19 cellular contexts compared by ENCODE assay signal in genomic region chr20:3021327-3021726, GRCh38. TPM values are rescaled to one million over a fixed set of nuclear protein-coding genes. Genes with fewer than 3 reads are reported as not detected.
"Had no signal": no experiment of that assay in that cellular context is flagged by ENCODE, and none has a peak within 500 bp of the region (broad histone marks: within the 10 kb centered on the region; RNA-seq: fewer than 3 reads in every experiment).

No MANE protein-coding gene starts in this region.

- H3K27ac Mint-ChIP-seq: activated CD4-positive, alpha-beta T cell treated with anti-CD3 and anti-CD28 coated beads, Interleukin-2, amount 10 ng/mL, durations not matched to agents 7 days and 5 days; activated naive CD4-positive, alpha-beta T cell treated with anti-CD3 and anti-CD28 coated beads for 36 hours had no signal

- H3K27me3 ChIP-seq: brain microvascular endothelial cell, spleen, uterus had no signal

- ATAC-seq: activated T-cell treated with anti-CD3 and anti-CD28 coated beads, Interleukin-2, amount 50 U/mL, for 4 hours; stimulated activated naive CD8-positive, alpha-beta T cell treated with anti-CD3 and anti-CD28 coated beads, Interleukin-15, amount 100 ng/mL, for 72 hours had no signal

- H3K9me3 ChIP-seq: spleen, thoracic aorta, uterus had no signal

- H3K27ac ChIP-seq: brain microvascular endothelial cell, spleen, thoracic aorta, uterus had no signal

- H3K4me1 Mint-ChIP-seq: stimulated activated naive CD8-positive, alpha-beta T cell treated with anti-CD3 and anti-CD28 coated beads, Interleukin-15, amount 100 ng/mL, for 72 hours had no signal

- H3K4me3 Mint-ChIP-seq: activated CD4-positive, alpha-beta T cell treated with anti-CD3 and anti-CD28 coated beads, Interleukin-2, amount 10 ng/mL, durations not matched to agents 7 days and 5 days; activated naive CD4-positive, alpha-beta T cell treated with anti-CD3 and anti-CD28 coated beads for 36 hours; activated T-cell treated with anti-CD3 and anti-CD28 coated beads, Interleukin-2, amount 50 U/mL, for 4 hours; stimulated activated naive CD8-positive, alpha-beta T cell treated with anti-CD3 and anti-CD28 coated beads, Interleukin-15, amount 100 ng/mL, for 72 hours had no signal

- H3K4me1 ChIP-seq: spleen, uterus had no signal

- H3K4me3 ChIP-seq: spleen, thoracic aorta, uterus had no signal

- H3K27me3 Mint-ChIP-seq: activated CD4-positive, alpha-beta T cell treated with anti-CD3 and anti-CD28 coated beads, Interleukin-2, amount 10 ng/mL, durations not matched to agents 7 days and 5 days; stimulated activated naive CD8-positive, alpha-beta T cell treated with anti-CD3 and anti-CD28 coated beads, Interleukin-15, amount 100 ng/mL, for 72 hours had no signal

- DNase-seq: activated CD4-positive, alpha-beta T cell treated with anti-CD3 and anti-CD28 coated beads, Interleukin-2, amount 10 ng/mL, durations not matched to agents 7 days and 5 days; activated naive CD4-positive, alpha-beta T cell treated with anti-CD3 and anti-CD28 coated beads for 36 hours; activated T-cell treated with anti-CD3 and anti-CD28 coated beads, Interleukin-2, amount 50 U/mL, for 4 hours; amygdala; brain microvascular endothelial cell; cerebellar nuclear complex; dermis blood vessel endothelial cell; erythroblast; hippocampal formation; posterior cingulate gyrus; spleen; stimulated activated CD4-positive, alpha-beta T cell treated with anti-CD3 and anti-CD28 coated beads, Interleukin-1b, Interleukin-23, amount 100 ng/mL, for 48 hours; stimulated activated naive CD8-positive, alpha-beta T cell treated with anti-CD3 and anti-CD28 coated beads, Interleukin-15, amount 100 ng/mL, for 72 hours; T1000; uterus had no signal

- H3K9me3 Mint-ChIP-seq: activated CD4-positive, alpha-beta T cell treated with anti-CD3 and anti-CD28 coated beads, Interleukin-2, amount 10 ng/mL, durations not matched to agents 7 days and 5 days; activated naive CD4-positive, alpha-beta T cell treated with anti-CD3 and anti-CD28 coated beads for 36 hours; activated T-cell treated with anti-CD3 and anti-CD28 coated beads, Interleukin-2, amount 50 U/mL, for 4 hours; stimulated activated naive CD8-positive, alpha-beta T cell treated with anti-CD3 and anti-CD28 coated beads, Interleukin-15, amount 100 ng/mL, for 72 hours had no signal

- H3K36me3 ChIP-seq: uterus had no signal

RNA-seq across cellular contexts. Expression of gene GNRH2, which starts 22.1 kb away (rescaled TPM):
- total RNA-seq: activated naive CD4-positive, alpha-beta T cell treated with anti-CD3 and anti-CD28 coated beads for 36 hours; dermis blood vessel endothelial cell; kidney epithelial cell; mesenteric fat pad; SK-MEL-5; thoracic aorta had no signal
- polyA plus RNA-seq: spleen had no signal

RNA-seq across cellular contexts. Expression of gene OXT, which starts 50.1 kb away (rescaled TPM):
- total RNA-seq: activated CD4-positive, alpha-beta T cell treated with anti-CD3 and anti-CD28 coated beads, Interleukin-2, amount 10 ng/mL, durations not matched to agents 7 days and 5 days; activated naive CD4-positive, alpha-beta T cell treated with anti-CD3 and anti-CD28 coated beads for 36 hours; dermis blood vessel endothelial cell; kidney epithelial cell; SK-MEL-5; spleen; thoracic aorta had no signal
